ENCODE assay signal across 1 cellular context in genomic region chrX:76850851-76851250, GRCh38.
TF ChIP-seq lines count a peak whose summit lies in the region.

No MANE protein-coding gene starts in this region.

TF ChIP-seq in HepG2, 621 proteins besides CTCF, POLR2A, EP300 and RAD21 (continued from another document):
- TF ChIP-seq BCLAF1 (IDR thresholded peaks at IDR 0.05) (no peak), CREB3 (CRISPR knock-in tag; IDR thresholded peaks at IDR 0.05) (no peak), KLF11 (CRISPR knock-in tag; IDR thresholded peaks at IDR 0.05) (no peak), CERS6 (CRISPR knock-in tag; IDR thresholded peaks at IDR 0.05) (no peak), ZNF780A (CRISPR knock-in tag; IDR thresholded peaks at IDR 0.05) (no peak), ZNF747 (CRISPR knock-in tag; IDR thresholded peaks at IDR 0.05; ENCODE audit: borderline replicate concordance) (no peak), ZBTB7A (CRISPR knock-in tag; IDR thresholded peaks at IDR 0.05) (no peak), ATF6 (CRISPR knock-in tag; conservative IDR thresholded peaks at IDR 0.05) (no peak), ZNF577 (CRISPR knock-in tag; IDR thresholded peaks at IDR 0.05; ENCODE audit: borderline replicate concordance, low read depth) (no peak), ZNF678 (CRISPR knock-in tag; IDR thresholded peaks at IDR 0.05) (no peak), ELF1 (CRISPR knock-in tag; IDR thresholded peaks at IDR 0.05) (no peak)
